8 cellular contexts compared by ENCODE assay signal in the genomic region with DNA sequence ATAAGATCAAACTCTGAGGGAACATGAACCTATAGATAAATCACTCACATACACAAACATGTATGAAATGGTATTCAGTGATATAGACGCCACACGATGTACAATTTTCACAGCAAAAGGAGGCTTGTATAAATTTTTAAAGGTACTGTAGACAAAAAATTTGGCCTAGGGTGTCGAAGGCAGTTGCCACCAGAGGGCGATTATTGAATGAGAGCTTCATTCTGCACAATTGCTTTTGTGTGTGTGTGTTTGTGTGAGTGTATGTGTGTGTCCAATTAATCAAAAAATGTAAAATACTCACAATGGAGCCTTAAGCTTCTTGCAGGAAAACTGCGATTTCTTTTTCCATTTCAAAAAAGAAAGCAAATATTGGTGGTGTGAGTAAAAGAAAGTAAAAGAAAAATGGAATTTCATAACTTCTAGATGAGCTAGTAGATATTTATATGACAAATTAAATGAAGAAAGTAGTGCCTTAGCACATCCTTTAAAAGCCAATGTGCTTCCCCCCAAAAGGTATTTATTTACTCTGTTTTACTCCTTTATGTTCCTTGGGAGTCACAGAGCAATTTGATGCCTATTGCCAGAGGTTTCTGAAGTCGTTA.
A peak's percentile ranks its signal among the peaks of the same experiment; 100 is the strongest.
DNase-seq lines count a peak whose midpoint lies in the region; ATAC-seq, FAIRE-seq and TF ChIP-seq lines count a peak whose summit lies in the region.

No MANE protein-coding gene starts in this region.

- DNase-seq in BE2C (peak; percentile 27), HCT116 (ENCODE audit: low read depth, low spot score) (peak; percentile 28), PC-9 (no peak), iPS DF 4.7 (ENCODE audit: extremely low read depth, low spot score) (peak; percentile 11), frontal cortex (ENCODE audit: low spot score in 2 of 2) (no peak), mucosa of gallbladder (ENCODE audit: low spot score) (no peak)

- FAIRE-seq in frontal cortex (lab: Jason Lieb, UNC) = no peak

- H3K9me2 ChIP-seq in HCT116 (ENCODE audit: insufficient read depth) (no peaks in the 10 kb centered on the region), PC-9 (ENCODE audit: insufficient read depth) (no peaks in the 10 kb centered on the region)

- TF ChIP-seq POLR2A in HCT116 (IDR thresholded peaks at IDR 0.05; ENCODE audit: borderline replicate concordance, extremely low read depth, insufficient read depth, insufficient read length) = no peak

- POLR2A ChIA-PET in HCT116 (lab: Charles Lee) (no interaction called here), PC-9 (lab: Charles Lee; ENCODE audit: unreplicated experiment) (no interaction called here)

- intact Hi-C loops in HCT116 (cut with micrococcal nuclease) = loop anchor here (1.0 to 5.0 kb wide), 4 partner anchors 345 to 1085 kb away; no protein-coding TSS in a partner anchor
- intact Hi-C loops in PC-9 (cut with micrococcal nuclease; ENCODE audit: unreplicated experiment) = loop anchor here (5.0 kb wide), 1 partner anchor 830 kb away; no protein-coding TSS in a partner anchor

- no peaks in the 10 kb centered on the region for H3F3A ChIP-seq in PC-9 (ENCODE audit: insufficient read depth, low read depth)

- H3K27me3 ChIP-seq in BE2C (no peaks in the 10 kb centered on the region), HCT116 (ENCODE audit: insufficient read depth, low read length) (no peaks in the 10 kb centered on the region), PC-9 (ENCODE audit: insufficient read depth, low read depth) (no peaks in the 10 kb centered on the region)

- no peak overlapping the region for H3K9ac ChIP-seq in HCT116 (ENCODE audit: low read length)

- H3K4me1 ChIP-seq in BE2C (no peaks in the 10 kb centered on the region), HCT116 (ENCODE audit: control insufficient read depth in 1 of 2, insufficient read depth in 2 of 2, low read length in 2 of 2) (no peaks in the 10 kb centered on the region), PC-9 (replicated peaks; ENCODE audit: insufficient read depth) (no peaks in the 10 kb centered on the region)

- H3K36me3 ChIP-seq in BE2C = no peaks in the 10 kb centered on the region
- no peaks in the 10 kb centered on the region for H3K36me3 ChIP-seq in HCT116 (ENCODE audit: control insufficient read depth in 1 of 2, insufficient read depth in 2 of 2, low read length in 2 of 2)
- no peaks in the 10 kb centered on the region for H3K36me3 ChIP-seq in PC-9 (ENCODE audit: low read depth)

- TF ChIP-seq CTCF in BE2C (IDR thresholded peaks at IDR 0.05; ENCODE audit: low read depth, low read length) (peak; percentile 59), HCT116 (IDR thresholded peaks at IDR 0.05 in 2 of 3, conservative IDR thresholded peaks at IDR 0.05 in 1 of 3; ENCODE audit: borderline replicate concordance in 1 of 3, insufficient read depth in 1 of 3, low read depth in 2 of 3, low read length in 2 of 3) (peak; percentile 32 to 64 (median 53); a peak in 5 of 6 replicates), PC-9 (conservative IDR thresholded peaks at IDR 0.05) (peak; percentile 66)

- H2AFZ ChIP-seq in HCT116 (ENCODE audit: low read depth, low read length, poor library complexity, severe bottlenecking) (no peak overlapping the region), PC-9 (no peak overlapping the region)

- H3K4me2 ChIP-seq in HCT116 (ENCODE audit: low read length) = no peak overlapping the region
- no peak overlapping the region for H3K4me2 ChIP-seq in PC-9

- H3K79me2 ChIP-seq in HCT116 (ENCODE audit: insufficient read depth, low read length) = no peaks in the 10 kb centered on the region
- H3K79me2 ChIP-seq in PC-9 (ENCODE audit: low read depth) = no peaks in the 10 kb centered on the region

- RAD21 ChIA-PET in HCT116 (lab: Charles Lee; ENCODE audit: low non-redundant PET in 1 of 2, low total read pairs in 2 of 2, uncharacterized antibody in 2 of 2, unreplicated experiment in 2 of 2) = interaction anchor here in 1 of 2 experiments (0.7 kb wide), 1 partner anchor 615 kb away, joined by 4 read pairs; no protein-coding TSS in a partner anchor

- H3K9me3 ChIP-seq in BE2C = no peaks in the 10 kb centered on the region
- no peaks in the 10 kb centered on the region for H3K9me3 ChIP-seq in HCT116 (ENCODE audit: control insufficient read depth in 1 of 2, insufficient read depth in 1 of 2, low read depth in 1 of 2, low read length in 2 of 2)
- no peaks in the 10 kb centered on the region for H3K9me3 ChIP-seq in PC-9 (ENCODE audit: insufficient read depth, low read depth)

- H4K20me1 ChIP-seq in HCT116 (ENCODE audit: insufficient read depth) (no peaks in the 10 kb centered on the region), PC-9 (ENCODE audit: insufficient read depth) (no peaks in the 10 kb centered on the region)

- peak; percentile 56 for TF ChIP-seq RAD21 in HCT116 (IDR thresholded peaks at IDR 0.05; ENCODE audit: low read depth)

- peak; percentile 53 for ATAC-seq in HCT116
- no peak for ATAC-seq in GM21786 (IDR thresholded peaks at IDR 0.05; ENCODE audit: unreplicated experiment)
- ATAC-seq in HG03045 (IDR thresholded peaks at IDR 0.05; ENCODE audit: unreplicated experiment) = no peak

- H3K27ac ChIP-seq in HCT116 (ENCODE audit: low read depth, low read length) = no peak overlapping the region
- H3K27ac ChIP-seq in PC-9 = no peak overlapping the region

- BruUV-seq in HCT116 (replicated peaks; lab: Mats Ljungman, UMichigan) = no TSS peak
- no TSS peak for BruUV-seq in PC-9 (replicated peaks; lab: Mats Ljungman, UMichigan)

- CTCF ChIA-PET in HCT116 (lab: Charles Lee) = interaction anchor here (0.7 to 2.3 kb wide), 14 partner anchors 9 to 949 kb away, joined by 3 to 36 read pairs (median 4); no protein-coding TSS in a partner anchor
- CTCF ChIA-PET in PC-9 (lab: Charles Lee) = interaction anchor here (0.6 to 1.2 kb wide), 4 partner anchors 210 to 828 kb away, joined by 3 to 4 read pairs (median 4); no protein-coding TSS in a partner anchor

- H3K4me3 ChIP-seq in BE2C (ENCODE audit: low read depth, low read length) = no peak overlapping the region
- H3K4me3 ChIP-seq in HCT116 (replicated peaks in 1 of 2; ENCODE audit: low read depth in 1 of 2, low read length in 2 of 2) = no peak overlapping the region
- H3K4me3 ChIP-seq in PC-9 = no peak overlapping the region

TF ChIP-seq in HCT116, 20 proteins besides CTCF, POLR2A, EP300 and RAD21:
- TF ChIP-seq, protein P1, sequence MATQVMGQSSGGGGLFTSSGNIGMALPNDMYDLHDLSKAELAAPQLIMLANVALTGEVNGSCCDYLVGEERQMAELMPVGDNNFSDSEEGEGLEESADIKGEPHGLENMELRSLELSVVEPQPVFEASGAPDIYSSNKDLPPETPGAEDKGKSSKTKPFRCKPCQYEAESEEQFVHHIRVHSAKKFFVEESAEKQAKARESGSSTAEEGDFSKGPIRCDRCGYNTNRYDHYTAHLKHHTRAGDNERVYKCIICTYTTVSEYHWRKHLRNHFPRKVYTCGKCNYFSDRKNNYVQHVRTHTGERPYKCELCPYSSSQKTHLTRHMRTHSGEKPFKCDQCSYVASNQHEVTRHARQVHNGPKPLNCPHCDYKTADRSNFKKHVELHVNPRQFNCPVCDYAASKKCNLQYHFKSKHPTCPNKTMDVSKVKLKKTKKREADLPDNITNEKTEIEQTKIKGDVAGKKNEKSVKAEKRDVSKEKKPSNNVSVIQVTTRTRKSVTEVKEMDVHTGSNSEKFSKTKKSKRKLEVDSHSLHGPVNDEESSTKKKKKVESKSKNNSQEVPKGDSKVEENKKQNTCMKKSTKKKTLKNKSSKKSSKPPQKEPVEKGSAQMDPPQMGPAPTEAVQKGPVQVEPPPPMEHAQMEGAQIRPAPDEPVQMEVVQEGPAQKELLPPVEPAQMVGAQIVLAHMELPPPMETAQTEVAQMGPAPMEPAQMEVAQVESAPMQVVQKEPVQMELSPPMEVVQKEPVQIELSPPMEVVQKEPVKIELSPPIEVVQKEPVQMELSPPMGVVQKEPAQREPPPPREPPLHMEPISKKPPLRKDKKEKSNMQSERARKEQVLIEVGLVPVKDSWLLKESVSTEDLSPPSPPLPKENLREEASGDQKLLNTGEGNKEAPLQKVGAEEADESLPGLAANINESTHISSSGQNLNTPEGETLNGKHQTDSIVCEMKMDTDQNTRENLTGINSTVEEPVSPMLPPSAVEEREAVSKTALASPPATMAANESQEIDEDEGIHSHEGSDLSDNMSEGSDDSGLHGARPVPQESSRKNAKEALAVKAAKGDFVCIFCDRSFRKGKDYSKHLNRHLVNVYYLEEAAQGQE (IDR thresholded peaks at IDR 0.05; ENCODE audit: low read depth) = no peak
- TF ChIP-seq, protein P2, sequence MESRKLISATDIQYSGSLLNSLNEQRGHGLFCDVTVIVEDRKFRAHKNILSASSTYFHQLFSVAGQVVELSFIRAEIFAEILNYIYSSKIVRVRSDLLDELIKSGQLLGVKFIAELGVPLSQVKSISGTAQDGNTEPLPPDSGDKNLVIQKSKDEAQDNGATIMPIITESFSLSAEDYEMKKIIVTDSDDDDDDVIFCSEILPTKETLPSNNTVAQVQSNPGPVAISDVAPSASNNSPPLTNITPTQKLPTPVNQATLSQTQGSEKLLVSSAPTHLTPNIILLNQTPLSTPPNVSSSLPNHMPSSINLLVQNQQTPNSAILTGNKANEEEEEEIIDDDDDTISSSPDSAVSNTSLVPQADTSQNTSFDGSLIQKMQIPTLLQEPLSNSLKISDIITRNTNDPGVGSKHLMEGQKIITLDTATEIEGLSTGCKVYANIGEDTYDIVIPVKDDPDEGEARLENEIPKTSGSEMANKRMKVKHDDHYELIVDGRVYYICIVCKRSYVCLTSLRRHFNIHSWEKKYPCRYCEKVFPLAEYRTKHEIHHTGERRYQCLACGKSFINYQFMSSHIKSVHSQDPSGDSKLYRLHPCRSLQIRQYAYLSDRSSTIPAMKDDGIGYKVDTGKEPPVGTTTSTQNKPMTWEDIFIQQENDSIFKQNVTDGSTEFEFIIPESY (IDR thresholded peaks at IDR 0.05; ENCODE audit: extremely low read depth, insufficient replicate concordance, low read length) = no peak
- TF ChIP-seq ZNF274 (IDR thresholded peaks at IDR 0.05; ENCODE audit: low read depth, low read length) = no peak
- TF ChIP-seq, protein P3, sequence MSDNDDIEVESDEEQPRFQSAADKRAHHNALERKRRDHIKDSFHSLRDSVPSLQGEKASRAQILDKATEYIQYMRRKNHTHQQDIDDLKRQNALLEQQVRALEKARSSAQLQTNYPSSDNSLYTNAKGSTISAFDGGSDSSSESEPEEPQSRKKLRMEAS (IDR thresholded peaks at IDR 0.05) = no peak

Comparison
In these comparisons a context has a peak if more than half of its experiments do, and no peak if none do; other contexts are left out.
1. DNase-seq: peak in BE2C (single experiment), HCT116 (single experiment) and iPS DF 4.7 (single experiment); none in PC-9 (0 of 2), frontal cortex (0 of 2) and mucosa of gallbladder (single experiment).
2. Peak in every context shown above with its lines, with median percentiles within 50 percentile points of each other: CTCF ChIP-seq.